In the genomic region with DNA sequence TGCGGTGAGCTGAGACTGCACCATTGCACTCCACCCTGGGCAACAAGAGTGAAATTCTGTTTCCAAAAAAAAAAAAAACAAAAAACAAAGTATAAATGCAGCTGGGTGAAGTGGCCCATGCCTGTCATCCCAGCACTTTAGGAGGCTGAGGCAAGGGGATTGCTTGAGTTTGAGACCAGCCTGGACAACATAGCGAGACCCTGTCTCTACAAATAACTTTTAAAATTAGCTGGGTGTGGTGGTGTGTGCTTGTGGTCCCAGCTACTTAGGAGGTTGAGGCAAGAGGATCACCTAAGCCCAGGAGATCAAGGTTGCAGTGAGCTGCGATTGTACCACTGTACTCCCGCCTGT, we compare ENCODE assay signal across 19 cellular contexts. TPM values are rescaled to one million over a fixed set of nuclear protein-coding genes. Genes with fewer than 3 reads are reported as not detected.
DNase-seq lines count a peak whose midpoint lies in the region; ATAC-seq and TF ChIP-seq lines count a peak whose summit lies in the region.
"Had no signal": no experiment of that assay in that cellular context is flagged by ENCODE, and none has a peak within 500 bp of the region (broad histone marks: within the 10 kb centered on the region; RNA-seq: fewer than 3 reads in every experiment).

No MANE protein-coding gene starts in this region.

- DNase-seq in activated naive CD8-positive, alpha-beta T cell treated with anti-CD3 and anti-CD28 coated beads for 36 hours: no peak
- no peak for DNase-seq in activated naive CD8-positive, alpha-beta T cell treated with anti-CD3 and anti-CD28 coated beads, Interleukin-2, amount 50 U/mL, for 24 hours
- peak; percentile 16 for DNase-seq in natural killer cell treated with Interleukin-12 subunit alpha and Interleukin-12 subunit beta and Interleukin-15 and Interleukin-18, amount 100 ng/mL, for 72 hours (ENCODE audit: low spot score)
- DNase-seq in natural killer cell (no peak), MG63 (no peak)
- DNase-seq: Caco-2; CD4-positive, CD25-positive, alpha-beta regulatory T cell; CD8-positive, alpha-beta T cell; DMS153; DND-41; H9 had no signal

- peaks cover 0 to 15% (median 5%) of the 10 kb centered on the region in 3 donors for H3K4me1 ChIP-seq in skeletal muscle tissue (ENCODE audit: control insufficient read depth in 3 of 3, insufficient read depth in 3 of 3, low read length in 3 of 3)
- H3K4me1 ChIP-seq: Caco-2 had no signal

- H3K27me3 Mint-ChIP-seq in activated naive CD8-positive, alpha-beta T cell treated with anti-CD3 and anti-CD28 coated beads for 36 hours: no peaks in the 10 kb centered on the region
- H3K27me3 Mint-ChIP-seq in activated naive CD8-positive, alpha-beta T cell treated with anti-CD3 and anti-CD28 coated beads, Interleukin-2, amount 50 U/mL, for 24 hours: no peaks in the 10 kb centered on the region
- H3K27me3 Mint-ChIP-seq in natural killer cell treated with Interleukin-12 subunit alpha and Interleukin-12 subunit beta and Interleukin-15 and Interleukin-18, amount 100 ng/mL, for 72 hours: no peaks in the 10 kb centered on the region
- no peaks in the 10 kb centered on the region for H3K27me3 Mint-ChIP-seq in natural killer cell (ENCODE audit: low read depth in 2 of 2)

- H3K36me3 ChIP-seq in skeletal muscle tissue (ENCODE audit: control insufficient read depth in 3 of 3, insufficient read depth in 3 of 3, low read length in 3 of 3) (no peaks in the 10 kb centered on the region), MG63 (no peaks in the 10 kb centered on the region)
- H3K36me3 ChIP-seq: BLaER1 had no signal

- no peak overlapping the region for H3K9ac ChIP-seq in skeletal muscle tissue (ENCODE audit: low read depth in 1 of 3, low read length in 3 of 3)
- H3K9ac ChIP-seq: BLaER1 had no signal

- H3K27me3 ChIP-seq in skeletal muscle tissue (ENCODE audit: control insufficient read depth in 3 of 3, insufficient read depth in 3 of 3, low read length in 3 of 3) (no peaks in the 10 kb centered on the region), MG63 (no peaks in the 10 kb centered on the region)
- H3K27me3 ChIP-seq: BLaER1 had no signal

- H3K4me3 ChIP-seq in skeletal muscle tissue (ENCODE audit: low read length in 3 of 3) (no peak overlapping the region), MG63 (no peak overlapping the region)
- H3K4me3 ChIP-seq: BLaER1, GM23338 had no signal

- intact Hi-C loops in natural killer cell (cut with micrococcal nuclease): no loop called here

- TF ChIP-seq CTCF in natural killer cell (IDR thresholded peaks at IDR 0.05): no peak

- no peak for ATAC-seq in activated naive CD8-positive, alpha-beta T cell treated with anti-CD3 and anti-CD28 coated beads, Interleukin-2, amount 50 U/mL, for 24 hours
- no peak for ATAC-seq in natural killer cell treated with Interleukin-12 subunit alpha and Interleukin-12 subunit beta and Interleukin-15 and Interleukin-18, amount 100 ng/mL, for 72 hours
- ATAC-seq in natural killer cell (no peak), GM19035 (IDR thresholded peaks at IDR 0.05; ENCODE audit: unreplicated experiment) (no peak)
- ATAC-seq: CD8-positive, alpha-beta T cell; GM23338; HCT116 had no signal

- no peaks in the 10 kb centered on the region for H3K36me3 Mint-ChIP-seq in activated naive CD8-positive, alpha-beta T cell treated with anti-CD3 and anti-CD28 coated beads for 36 hours
- no peaks in the 10 kb centered on the region for H3K36me3 Mint-ChIP-seq in activated naive CD8-positive, alpha-beta T cell treated with anti-CD3 and anti-CD28 coated beads, Interleukin-2, amount 50 U/mL, for 24 hours (ENCODE audit: low read depth)
- H3K36me3 Mint-ChIP-seq in natural killer cell treated with Interleukin-12 subunit alpha and Interleukin-12 subunit beta and Interleukin-15 and Interleukin-18, amount 100 ng/mL, for 72 hours: no peaks in the 10 kb centered on the region
- H3K36me3 Mint-ChIP-seq in natural killer cell: no peaks in the 10 kb centered on the region
- H3K36me3 Mint-ChIP-seq: CD4-positive, CD25-positive, alpha-beta regulatory T cell; CD8-positive, alpha-beta T cell had no signal

- H3K9me3 ChIP-seq in skeletal muscle tissue (ENCODE audit: control insufficient read depth in 3 of 3, low read length in 3 of 3) (no peaks in the 10 kb centered on the region), MG63 (no peaks in the 10 kb centered on the region)
- H3K9me3 ChIP-seq: BLaER1, Caco-2 had no signal

- H3K27ac Mint-ChIP-seq in activated naive CD8-positive, alpha-beta T cell treated with anti-CD3 and anti-CD28 coated beads for 36 hours: peak overlapping the region; percentile 62
- no peak overlapping the region for H3K27ac Mint-ChIP-seq in activated naive CD8-positive, alpha-beta T cell treated with anti-CD3 and anti-CD28 coated beads, Interleukin-2, amount 50 U/mL, for 24 hours
- H3K27ac Mint-ChIP-seq in natural killer cell treated with Interleukin-12 subunit alpha and Interleukin-12 subunit beta and Interleukin-15 and Interleukin-18, amount 100 ng/mL, for 72 hours: no peak overlapping the region
- no peak overlapping the region for H3K27ac Mint-ChIP-seq in natural killer cell
- H3K27ac Mint-ChIP-seq: B cell; CD8-positive, alpha-beta T cell; GM23338; H9 had no signal

- H3K4me1 Mint-ChIP-seq in activated naive CD8-positive, alpha-beta T cell treated with anti-CD3 and anti-CD28 coated beads for 36 hours: peaks cover 4% of the 10 kb centered on the region
- H3K4me1 Mint-ChIP-seq in activated naive CD8-positive, alpha-beta T cell treated with anti-CD3 and anti-CD28 coated beads, Interleukin-2, amount 50 U/mL, for 24 hours: peaks cover 3% of the 10 kb centered on the region
- no peaks in the 10 kb centered on the region for H3K4me1 Mint-ChIP-seq in natural killer cell treated with Interleukin-12 subunit alpha and Interleukin-12 subunit beta and Interleukin-15 and Interleukin-18, amount 100 ng/mL, for 72 hours (ENCODE audit: low read depth in 2 of 2)
- H3K4me1 Mint-ChIP-seq in natural killer cell: no peaks in the 10 kb centered on the region
- H3K4me1 Mint-ChIP-seq: B cell; CD4-positive, CD25-positive, alpha-beta regulatory T cell had no signal

- H3K4me3 Mint-ChIP-seq in activated naive CD8-positive, alpha-beta T cell treated with anti-CD3 and anti-CD28 coated beads for 36 hours: no peak overlapping the region
- no peak overlapping the region for H3K4me3 Mint-ChIP-seq in activated naive CD8-positive, alpha-beta T cell treated with anti-CD3 and anti-CD28 coated beads, Interleukin-2, amount 50 U/mL, for 24 hours
- H3K4me3 Mint-ChIP-seq in natural killer cell treated with Interleukin-12 subunit alpha and Interleukin-12 subunit beta and Interleukin-15 and Interleukin-18, amount 100 ng/mL, for 72 hours: no peak overlapping the region
- H3K4me3 Mint-ChIP-seq in natural killer cell: no peak overlapping the region
- H3K4me3 Mint-ChIP-seq: B cell; CD4-positive, CD25-positive, alpha-beta regulatory T cell; CD8-positive, alpha-beta T cell; GM23338; H9 had no signal

- peak overlapping the region; percentile 70 for H3K27ac ChIP-seq in skeletal muscle tissue (ENCODE audit: low read depth, low read length)
- H3K27ac ChIP-seq: 22Rv1, BLaER1, C4-2B had no signal

- H3K9me3 Mint-ChIP-seq in activated naive CD8-positive, alpha-beta T cell treated with anti-CD3 and anti-CD28 coated beads for 36 hours: no peaks in the 10 kb centered on the region
- H3K9me3 Mint-ChIP-seq in activated naive CD8-positive, alpha-beta T cell treated with anti-CD3 and anti-CD28 coated beads, Interleukin-2, amount 50 U/mL, for 24 hours: no peaks in the 10 kb centered on the region
- H3K9me3 Mint-ChIP-seq in natural killer cell treated with Interleukin-12 subunit alpha and Interleukin-12 subunit beta and Interleukin-15 and Interleukin-18, amount 100 ng/mL, for 72 hours: no peaks in the 10 kb centered on the region
- H3K9me3 Mint-ChIP-seq in natural killer cell: no peaks in the 10 kb centered on the region
- H3K9me3 Mint-ChIP-seq: CD4-positive, CD25-positive, alpha-beta regulatory T cell; CD8-positive, alpha-beta T cell; GM23338; H9 had no signal

RNA-seq across cellular contexts. Expression of a gene that starts 10.1 kb away (rescaled TPM):
- total RNA-seq in activated naive CD8-positive, alpha-beta T cell treated with anti-CD3 and anti-CD28 coated beads for 36 hours: 10 to 100 TPM; 32.4 to 33.0 TPM
- total RNA-seq in natural killer cell treated with Interleukin-12 subunit alpha and Interleukin-12 subunit beta and Interleukin-15 and Interleukin-18, amount 100 ng/mL, for 72 hours: 10 to 100 TPM; 85.1 to 92.0 TPM
- 100 to 1,000 TPM; 128 to 145 (median 133) TPM for total RNA-seq in natural killer cell
- 19.3 TPM for total RNA-seq in skeletal muscle tissue
- 31.6 and 47.1 TPM in 2 replicates for total RNA-seq in MG63 (2014; rRNA removed; shearing (Covaris generic); ENCODE audit: low replicate concordance)

RNA-seq across cellular contexts. Expression of a gene that starts 12.8 kb away (rescaled TPM):
- 1 to 10 TPM; 1.3 to 1.6 TPM for total RNA-seq in activated naive CD8-positive, alpha-beta T cell treated with anti-CD3 and anti-CD28 coated beads for 36 hours
- under 1 TPM; 0.05 to 0.50 TPM for total RNA-seq in natural killer cell treated with Interleukin-12 subunit alpha and Interleukin-12 subunit beta and Interleukin-15 and Interleukin-18, amount 100 ng/mL, for 72 hours
- total RNA-seq in natural killer cell (1 to 10 TPM in 1 of 3 donors, under 1 TPM in 2; 0.14 to 1.6 (median 0.32) TPM), skeletal muscle tissue (not detected)
- total RNA-seq in MG63 (2014; rRNA removed; shearing (Covaris generic); ENCODE audit: low replicate concordance): not detected in 2 replicates

RNA-seq across cellular contexts. Expression of a gene that starts 38.2 kb away (rescaled TPM):
- total RNA-seq in activated naive CD8-positive, alpha-beta T cell treated with anti-CD3 and anti-CD28 coated beads for 36 hours: 1 to 10 TPM; 1.5 TPM
- total RNA-seq in natural killer cell treated with Interleukin-12 subunit alpha and Interleukin-12 subunit beta and Interleukin-15 and Interleukin-18, amount 100 ng/mL, for 72 hours: 1 to 10 TPM; 2.3 to 5.3 TPM
- total RNA-seq in natural killer cell (1 to 10 TPM in 1 of 3 donors, under 1 TPM in 2; 0.26 to 2.1 (median 0.39) TPM), skeletal muscle tissue (12.5 TPM)
- 2.1 and 5.0 TPM in 2 replicates for total RNA-seq in MG63 (2014; rRNA removed; shearing (Covaris generic); ENCODE audit: low replicate concordance)
- total RNA-seq: CD4-positive, CD25-positive, alpha-beta regulatory T cell had no signal

RNA-seq across cellular contexts. Expression of a gene that starts 50.8 kb away (rescaled TPM):
- total RNA-seq in activated naive CD8-positive, alpha-beta T cell treated with anti-CD3 and anti-CD28 coated beads for 36 hours: 10 to 100 TPM; 17.3 to 18.5 TPM
- 10 to 100 TPM; 16.4 to 30.5 TPM for total RNA-seq in natural killer cell treated with Interleukin-12 subunit alpha and Interleukin-12 subunit beta and Interleukin-15 and Interleukin-18, amount 100 ng/mL, for 72 hours
- total RNA-seq in natural killer cell: 10 to 100 TPM; 11.0 to 27.4 (median 22.6) TPM
- total RNA-seq in skeletal muscle tissue: 5.7 TPM
- total RNA-seq in MG63 (2014; rRNA removed; shearing (Covaris generic); ENCODE audit: low replicate concordance): 34.1 and 47.4 TPM in 2 replicates

RNA-seq across cellular contexts. Expression of a gene that starts 51.0 kb away (rescaled TPM):
- 10 to 100 TPM; 20.0 to 21.8 TPM for total RNA-seq in activated naive CD8-positive, alpha-beta T cell treated with anti-CD3 and anti-CD28 coated beads for 36 hours
- 10 to 100 TPM; 25.8 to 26.3 TPM for total RNA-seq in natural killer cell treated with Interleukin-12 subunit alpha and Interleukin-12 subunit beta and Interleukin-15 and Interleukin-18, amount 100 ng/mL, for 72 hours
- total RNA-seq in natural killer cell (10 to 100 TPM; 22.0 to 31.1 (median 30.1) TPM), skeletal muscle tissue (9.4 TPM)
- total RNA-seq in MG63 (2014; rRNA removed; shearing (Covaris generic); ENCODE audit: low replicate concordance): 11.4 and 11.5 TPM in 2 replicates
